ENCODE assay signal across 3 cellular contexts in genomic region chr13:97979556-97979955, GRCh38.
TF ChIP-seq lines count a peak whose summit lies in the region.

No MANE protein-coding gene starts in this region.

TF ChIP-seq in SK-N-SH, 30 proteins besides CTCF, POLR2A, EP300 and RAD21:
- TF ChIP-seq SMC3 (IDR thresholded peaks at IDR 0.05; ENCODE audit: low read depth, low read length) (no peak), FOXJ3 (CRISPR knock-in tag; IDR thresholded peaks at IDR 0.05) (no peak), SIN3A (IDR thresholded peaks at IDR 0.05; ENCODE audit: borderline replicate concordance, low read depth, low read length) (no peak), FOSL2 (IDR thresholded peaks at IDR 0.05; ENCODE audit: borderline replicate concordance, low read depth) (no peak), POLR2AphosphoS5 (IDR thresholded peaks at IDR 0.05; ENCODE audit: low read depth, low read length) (no peak), RCOR1 (IDR thresholded peaks at IDR 0.05; ENCODE audit: low read length) (no peak), PBX3 (IDR thresholded peaks at IDR 0.05) (no peak), JUND (IDR thresholded peaks at IDR 0.05) (no peak), TEAD4 (IDR thresholded peaks at IDR 0.05; ENCODE audit: borderline replicate concordance, insufficient read depth) (no peak), CHD2 (IDR thresholded peaks at IDR 0.05; ENCODE audit: low read length, partially characterized antibody) (no peak), FOXM1 (IDR thresholded peaks at IDR 0.05; ENCODE audit: low read depth) (no peak), NRF1 (IDR thresholded peaks at IDR 0.05; ENCODE audit: low read depth, low read length) (no peak), GATA2 (CRISPR knock-in tag; IDR thresholded peaks at IDR 0.05) (no peak), EZH2phosphoT487 (IDR thresholded peaks at IDR 0.05; ENCODE audit: borderline replicate concordance, low read depth) (no peak), RXRA (IDR thresholded peaks at IDR 0.05; ENCODE audit: borderline replicate concordance, low read depth) (no peak)
- TF ChIP-seq, protein P1, sequence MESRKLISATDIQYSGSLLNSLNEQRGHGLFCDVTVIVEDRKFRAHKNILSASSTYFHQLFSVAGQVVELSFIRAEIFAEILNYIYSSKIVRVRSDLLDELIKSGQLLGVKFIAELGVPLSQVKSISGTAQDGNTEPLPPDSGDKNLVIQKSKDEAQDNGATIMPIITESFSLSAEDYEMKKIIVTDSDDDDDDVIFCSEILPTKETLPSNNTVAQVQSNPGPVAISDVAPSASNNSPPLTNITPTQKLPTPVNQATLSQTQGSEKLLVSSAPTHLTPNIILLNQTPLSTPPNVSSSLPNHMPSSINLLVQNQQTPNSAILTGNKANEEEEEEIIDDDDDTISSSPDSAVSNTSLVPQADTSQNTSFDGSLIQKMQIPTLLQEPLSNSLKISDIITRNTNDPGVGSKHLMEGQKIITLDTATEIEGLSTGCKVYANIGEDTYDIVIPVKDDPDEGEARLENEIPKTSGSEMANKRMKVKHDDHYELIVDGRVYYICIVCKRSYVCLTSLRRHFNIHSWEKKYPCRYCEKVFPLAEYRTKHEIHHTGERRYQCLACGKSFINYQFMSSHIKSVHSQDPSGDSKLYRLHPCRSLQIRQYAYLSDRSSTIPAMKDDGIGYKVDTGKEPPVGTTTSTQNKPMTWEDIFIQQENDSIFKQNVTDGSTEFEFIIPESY (IDR thresholded peaks at IDR 0.05; ENCODE audit: borderline replicate concordance, low read depth) = no peak
- TF ChIP-seq, protein P2, sequence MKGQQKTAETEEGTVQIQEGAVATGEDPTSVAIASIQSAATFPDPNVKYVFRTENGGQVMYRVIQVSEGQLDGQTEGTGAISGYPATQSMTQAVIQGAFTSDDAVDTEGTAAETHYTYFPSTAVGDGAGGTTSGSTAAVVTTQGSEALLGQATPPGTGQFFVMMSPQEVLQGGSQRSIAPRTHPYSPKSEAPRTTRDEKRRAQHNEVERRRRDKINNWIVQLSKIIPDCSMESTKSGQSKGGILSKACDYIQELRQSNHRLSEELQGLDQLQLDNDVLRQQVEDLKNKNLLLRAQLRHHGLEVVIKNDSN (IDR thresholded peaks at IDR 0.05; ENCODE audit: borderline replicate concordance, low read depth) = no peak
- TF ChIP-seq, protein P3, sequence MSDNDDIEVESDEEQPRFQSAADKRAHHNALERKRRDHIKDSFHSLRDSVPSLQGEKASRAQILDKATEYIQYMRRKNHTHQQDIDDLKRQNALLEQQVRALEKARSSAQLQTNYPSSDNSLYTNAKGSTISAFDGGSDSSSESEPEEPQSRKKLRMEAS (IDR thresholded peaks at IDR 0.05; ENCODE audit: low read depth) = no peak

TF ChIP-seq in SK-N-SH treated with all-trans-retinoic acid at 6 μM for 48 hours, 23 proteins besides CTCF, POLR2A, EP300 and RAD21:
- TF ChIP-seq, protein P4, sequence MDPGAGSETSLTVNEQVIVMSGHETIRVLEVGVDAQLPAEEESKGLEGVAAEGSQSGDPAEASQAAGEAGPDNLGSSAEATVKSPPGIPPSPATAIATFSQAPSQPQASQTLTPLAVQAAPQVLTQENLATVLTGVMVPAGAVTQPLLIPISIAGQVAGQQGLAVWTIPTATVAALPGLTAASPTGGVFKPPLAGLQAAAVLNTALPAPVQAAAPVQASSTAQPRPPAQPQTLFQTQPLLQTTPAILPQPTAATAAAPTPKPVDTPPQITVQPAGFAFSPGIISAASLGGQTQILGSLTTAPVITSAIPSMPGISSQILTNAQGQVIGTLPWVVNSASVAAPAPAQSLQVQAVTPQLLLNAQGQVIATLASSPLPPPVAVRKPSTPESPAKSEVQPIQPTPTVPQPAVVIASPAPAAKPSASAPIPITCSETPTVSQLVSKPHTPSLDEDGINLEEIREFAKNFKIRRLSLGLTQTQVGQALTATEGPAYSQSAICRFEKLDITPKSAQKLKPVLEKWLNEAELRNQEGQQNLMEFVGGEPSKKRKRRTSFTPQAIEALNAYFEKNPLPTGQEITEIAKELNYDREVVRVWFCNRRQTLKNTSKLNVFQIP (CRISPR knock-in tag; IDR thresholded peaks at IDR 0.05; ENCODE audit: borderline replicate concordance, low read depth) = no peak

TF ChIP-seq in GM12878, 131 proteins besides CTCF, POLR2A, EP300 and RAD21:
- TF ChIP-seq ATF7 (IDR thresholded peaks at IDR 0.05; ENCODE audit: low read depth) (no peak), IKZF2 (IDR thresholded peaks at IDR 0.05) (no peak), POU2F2 (IDR thresholded peaks at IDR 0.05; ENCODE audit: borderline replicate concordance, low read depth, low read length) (no peak), CHD2 (IDR thresholded peaks at IDR 0.05; ENCODE audit: borderline replicate concordance, low read depth, low read length) (no peak), HDAC2 (IDR thresholded peaks at IDR 0.05) (no peak), KLF5 (IDR thresholded peaks at IDR 0.05; ENCODE audit: partially characterized antibody) (no peak), POLR2AphosphoS2 (IDR thresholded peaks at IDR 0.05; ENCODE audit: low read depth, low read length) (no peak)
